ENCODE assay signal across 29 cellular contexts in genomic region chr6:139344186-139344963, GRCh38. TPM values are rescaled to one million over a fixed set of nuclear protein-coding genes. Genes with fewer than 3 reads are reported as not detected.
DNase-seq lines count a peak whose midpoint lies in the region; ATAC-seq, FAIRE-seq and TF ChIP-seq lines count a peak whose summit lies in the region.
"Had no signal": no experiment of that assay in that cellular context is flagged by ENCODE, and none has a peak within 500 bp of the region (broad histone marks: within the 10 kb centered on the region; RNA-seq: fewer than 3 reads in every experiment).

No MANE protein-coding gene starts in this region.

- no peak overlapping the region for H3K4me3 ChIP-seq in bronchial epithelial cell (ENCODE audit: low read depth, low read length)
- H3K4me3 ChIP-seq: testis had no signal

- H3K27me3 Mint-ChIP-seq in naive thymus-derived CD8-positive, alpha-beta T cell, result no peaks in the 10 kb centered on the region
- H3K27me3 Mint-ChIP-seq: activated naive CD8-positive, alpha-beta T cell treated with anti-CD3 and anti-CD28 coated beads, Interleukin-2, amount 10 ng/mL, durations not matched to agents 7 days and 5 days; activated T-cell treated with anti-CD3 and anti-CD28 coated beads, Interleukin-2, amount 50 U/mL, for 24 hours; CD4-positive, alpha-beta T cell; naive B cell had no signal

- no peaks in the 10 kb centered on the region for H3K27me3 ChIP-seq in bronchial epithelial cell (ENCODE audit: control insufficient read depth, insufficient read depth, low read length)
- H3K27me3 ChIP-seq: testis had no signal

- peak overlapping the region in 7 of 10 donors; percentile 4 to 90 (median 69) for H3K27ac Mint-ChIP-seq in naive thymus-derived CD8-positive, alpha-beta T cell
- H3K27ac Mint-ChIP-seq: activated naive CD8-positive, alpha-beta T cell treated with anti-CD3 and anti-CD28 coated beads, Interleukin-2, amount 10 ng/mL, durations not matched to agents 7 days and 5 days; activated T-cell treated with anti-CD3 and anti-CD28 coated beads, Interleukin-2, amount 50 U/mL, for 24 hours; CD4-positive, alpha-beta T cell had no signal

- POLR2A ChIA-PET in naive thymus-derived CD8-positive, alpha-beta T cell (lab: Charles Lee), result interaction anchor here (1.0 to 2.4 kb wide), 2 partner anchors 21 to 54 kb away, joined by 3 to 17 read pairs; partner anchors contain the start of gene TXLNB

- peak; percentile 30 to 42 for ATAC-seq in naive thymus-derived CD8-positive, alpha-beta T cell
- no peak for ATAC-seq in stimulated activated naive CD8-positive, alpha-beta T cell treated with anti-CD3 and anti-CD28 coated beads, Interleukin-15, Interleukin-2, amounts not matched to agents 100 U/mL and 50 U/mL, for 24 hours
- ATAC-seq in GM18511 (IDR thresholded peaks at IDR 0.05; ENCODE audit: unreplicated experiment) (no peak), GM21360 (IDR thresholded peaks at IDR 0.05; ENCODE audit: unreplicated experiment) (no peak)
- ATAC-seq: left ventricle myocardium superior, SK-N-SH treated with all-trans-retinoic acid at 6 μM for 48 hours had no signal

- TF ChIP-seq CTCF in bronchial epithelial cell (IDR thresholded peaks at IDR 0.05; ENCODE audit: insufficient read depth, low read length, severe bottlenecking), result no peak

- peak; percentile 85 for FAIRE-seq in bronchial epithelial cell (lab: Jason Lieb, UNC)
- FAIRE-seq: astrocyte, endometrium, GM12892, H54, islet of Langerhans had no signal

- peaks cover 0 to 6% (median 0%) of the 10 kb centered on the region in 9 donors for H3K9me3 Mint-ChIP-seq in naive thymus-derived CD8-positive, alpha-beta T cell
- H3K9me3 Mint-ChIP-seq: CD4-positive, alpha-beta T cell; naive B cell had no signal

- H3K4me1 Mint-ChIP-seq in naive thymus-derived CD8-positive, alpha-beta T cell, result peaks cover 12 to 29% (median 26%) of the 10 kb centered on the region in 4 donors

- peak overlapping the region in 6 of 10 donors; percentile 5 to 77 (median 52) for H3K4me3 Mint-ChIP-seq in naive thymus-derived CD8-positive, alpha-beta T cell
- H3K4me3 Mint-ChIP-seq: activated naive CD8-positive, alpha-beta T cell treated with anti-CD3 and anti-CD28 coated beads, Interleukin-2, amount 10 ng/mL, durations not matched to agents 7 days and 5 days; activated T-cell treated with anti-CD3 and anti-CD28 coated beads, Interleukin-2, amount 50 U/mL, for 24 hours; CD4-positive, alpha-beta T cell had no signal

- H3K36me3 Mint-ChIP-seq in naive thymus-derived CD8-positive, alpha-beta T cell, result peaks cover 0 to 3% (median 0%) of the 10 kb centered on the region in 3 donors
- H3K36me3 Mint-ChIP-seq: activated naive CD8-positive, alpha-beta T cell treated with anti-CD3 and anti-CD28 coated beads, Interleukin-2, amount 10 ng/mL, durations not matched to agents 7 days and 5 days; naive B cell had no signal

- DNase-seq in NCI-H146 (lab: John Stamatoyannopoulos, UW), result peak; percentile 42
- DNase-seq in NCI-H146 treated with DMSO at 0.1 percent for 48 hours (lab: John Stamatoyannopoulos, UW; ENCODE audit: unreplicated experiment), result no peak
- DNase-seq in NCI-H69 (lab: John Stamatoyannopoulos, UW), result peak; percentile 61
- peak; percentile 61 for DNase-seq in bronchial epithelial cell (ENCODE audit: low read depth)
- DNase-seq in naive thymus-derived CD8-positive, alpha-beta T cell, result peak in 5 of 10 donors; percentile 17 to 65 (median 36)
- no peak for DNase-seq in stimulated activated naive CD8-positive, alpha-beta T cell treated with anti-CD3 and anti-CD28 coated beads, Interleukin-15, Interleukin-2, amounts not matched to agents 100 U/mL and 50 U/mL, for 24 hours
- DNase-seq: 8988T; activated CD4-positive, alpha-beta T cell treated with anti-CD3 and anti-CD28 coated beads for 48 hours; activated gamma-delta T cell; activated naive CD8-positive, alpha-beta T cell treated with anti-CD3 and anti-CD28 coated beads, Interleukin-2, amount 10 ng/mL, durations not matched to agents 7 days and 5 days; activated T-cell treated with anti-CD3 and anti-CD28 coated beads, Interleukin-2, amount 50 U/mL, for 24 hours; CD4-positive, alpha-beta T cell; central memory CD4-positive, alpha-beta T cell; dermis blood vessel endothelial cell; left ventricle myocardium superior; naive B cell; NCI-H1694 treated with DMSO at 0.1 percent for 48 hours; NCI-H524 treated with DMSO at 0.1 percent for 48 hours; stimulated activated naive CD4-positive, alpha-beta T cell; testis had no signal

- H3K36me3 ChIP-seq in bronchial epithelial cell (ENCODE audit: control insufficient read depth, insufficient read depth, low read length), result no peaks in the 10 kb centered on the region

RNA-seq across cellular contexts. Expression of gene CITED2, which starts 30.1 kb away (rescaled TPM):
- total RNA-seq in bronchial epithelial cell, result 10.3 and 12.3 TPM in 2 replicates
- 10 to 100 TPM; 92.4 to 95.4 TPM for total RNA-seq in naive thymus-derived CD8-positive, alpha-beta T cell
- 10 to 100 TPM; 25.6 to 49.0 (median 29.0) TPM for polyA plus RNA-seq in naive thymus-derived CD8-positive, alpha-beta T cell

RNA-seq across cellular contexts. Expression of gene TXLNB, which starts 52.6 kb away (rescaled TPM):
- under 0.01 TPM in 1 of 2 replicates, not detected in the other for total RNA-seq in bronchial epithelial cell
- 1 to 10 TPM in 1 of 2 experiments, under 1 TPM in 1; 0.96 to 1.7 TPM for total RNA-seq in naive thymus-derived CD8-positive, alpha-beta T cell
- polyA plus RNA-seq in naive thymus-derived CD8-positive, alpha-beta T cell, result under 1 TPM in 2 of 3 donors, not detected in 1; 0.11 to 0.65 TPM
- total RNA-seq: HT-29 had no signal

Comparison
In these comparisons a context has a peak if more than half of its experiments do, and no peak if none do; other contexts are left out.
1. DNase-seq: peak in NCI-H146 (single experiment), NCI-H69 (single experiment) and bronchial epithelial cell (single experiment); none in NCI-H146 treated with DMSO at 0.1 percent for 48 hours (single experiment) and stimulated activated naive CD8-positive, alpha-beta T cell treated with anti-CD3 and anti-CD28 coated beads, Interleukin-15, Interleukin-2, amounts not matched to agents 100 U/mL and 50 U/mL, for 24 hours (single experiment).
2. ATAC-seq: peak in naive thymus-derived CD8-positive, alpha-beta T cell (2 of 2); none in stimulated activated naive CD8-positive, alpha-beta T cell treated with anti-CD3 and anti-CD28 coated beads, Interleukin-15, Interleukin-2, amounts not matched to agents 100 U/mL and 50 U/mL, for 24 hours (single experiment), GM18511 (single experiment) and GM21360 (single experiment).